In genomic region chr19:51394045-51394836, GRCh38 we compare ENCODE assay signal across 8 cellular contexts.
DNase-seq lines count a peak whose midpoint lies in the region; ATAC-seq and TF ChIP-seq lines count a peak whose summit lies in the region.

No MANE protein-coding gene starts in this region.

- peak overlapping the region; percentile 19 for H3K27ac ChIP-seq in effector memory CD4-positive, alpha-beta T cell (ENCODE audit: insufficient read depth, low read length, poor library complexity, severe bottlenecking)

- no peaks in the 10 kb centered on the region for H3K9me3 ChIP-seq in effector memory CD4-positive, alpha-beta T cell (ENCODE audit: control insufficient read depth, low read length)

- no peak; the same call in 1 of the 2 replicates for TF ChIP-seq CTCF in AG09319 (IDR thresholded peaks at IDR 0.05; ENCODE audit: low read depth, low read length)

- peak overlapping the region; percentile 36 for H3K4me3 ChIP-seq in effector memory CD4-positive, alpha-beta T cell (ENCODE audit: insufficient read depth, low read depth, low read length, poor library complexity, severe bottlenecking)

- in situ Hi-C loops in GM18951 (cut with MboI; ENCODE audit: low sequenced_read_pairs, unreplicated experiment): no loop called here

- peak; percentile 82 for TF ChIP-seq POLR2A in GM18951 (IDR thresholded peaks at IDR 0.05; ENCODE audit: extremely low read depth, insufficient read depth, insufficient read length)

- H3K4me1 ChIP-seq in effector memory CD4-positive, alpha-beta T cell (ENCODE audit: control insufficient read depth, insufficient read depth, low read length, poor library complexity, severe bottlenecking): peaks cover 12% of the 10 kb centered on the region

- ATAC-seq in HG03175 (IDR thresholded peaks at IDR 0.05; ENCODE audit: unreplicated experiment): peak; percentile 83

- no peaks in the 10 kb centered on the region for H3K36me3 ChIP-seq in effector memory CD4-positive, alpha-beta T cell (ENCODE audit: control insufficient read depth, insufficient read depth, low read length)

- DNase-seq in AG09319 (ENCODE audit: extremely low read depth, low read depth) (peak; percentile 97), NK-92 (lab: John Stamatoyannopoulos, UW; ENCODE audit: unreplicated experiment) (peak; percentile 72), medulla oblongata (ENCODE audit: extremely low spot score) (peak; percentile 99)
- peak; percentile 92 for DNase-seq in activated CD8-positive, alpha-beta memory T cell treated with anti-CD3 and anti-CD28 coated beads for 24 hours
- DNase-seq in effector memory CD4-positive, alpha-beta T cell: peak; percentile 74 to 84 (median 79)
- DNase-seq in stimulated activated CD4-positive, alpha-beta T cell treated with anti-CD3 and anti-CD28 coated beads, TNF-alpha, amount 100 ng/mL, for 48 hours (ENCODE audit: low read depth in 3 of 3): peak; percentile 92 to 96 (median 93)

- no peaks in the 10 kb centered on the region for H3K27me3 ChIP-seq in effector memory CD4-positive, alpha-beta T cell (replicated peaks; ENCODE audit: control insufficient read depth, insufficient read depth, low read length, poor library complexity, severe bottlenecking)

Comparison
In these comparisons a context has a peak if more than half of its experiments do, and no peak if none do; other contexts are left out.
1. Peak in every context shown above with its lines: DNase-seq, ATAC-seq, H3K4me3 ChIP-seq and H3K27ac ChIP-seq.